In genomic region chr12:6201199-6201608, GRCh38 we compare ENCODE assay signal across 8 cellular contexts. TPM values are rescaled to one million over a fixed set of nuclear protein-coding genes. Genes with fewer than 3 reads are reported as not detected.
DNase-seq lines count a peak whose midpoint lies in the region; ATAC-seq and TF ChIP-seq lines count a peak whose summit lies in the region.

No MANE protein-coding gene starts in this region.

- H4K20me1 ChIP-seq in smooth muscle cell (ENCODE audit: low read depth), result peaks cover 33% of the 10 kb centered on the region

- no CpG with 5 or more reads among the region's 15 CpGs for WGBS in iPS DF 6.9 (ENCODE audit: insufficient coverage, insufficient read length)
- 17% methylated on average over 15 of the region's 15 CpGs for WGBS in smooth muscle cell (ENCODE audit: low lambda C conversion rate)

- H3K27me3 ChIP-seq in iPS DF 6.9 (ENCODE audit: control insufficient read depth, insufficient read depth, low read length), result no peaks in the 10 kb centered on the region
- no peaks in the 10 kb centered on the region for H3K27me3 ChIP-seq in smooth muscle cell (ENCODE audit: low read depth)

- H3K9me3 ChIP-seq in iPS DF 6.9 (ENCODE audit: control insufficient read depth, insufficient read depth, low read length), result no peaks in the 10 kb centered on the region
- H3K9me3 ChIP-seq in smooth muscle cell (replicated peaks; ENCODE audit: low read depth), result no peaks in the 10 kb centered on the region

- H3K9ac ChIP-seq in smooth muscle cell (ENCODE audit: low read depth), result peak overlapping the region; percentile 41

- no peaks in the 10 kb centered on the region for H3K36me3 Mint-ChIP-seq in activated CD8-positive, alpha-beta memory T cell treated with anti-CD3 and anti-CD28 coated beads, Interleukin-2, amount 10 ng/mL, durations not matched to agents 7 days and 5 days
- H3K36me3 Mint-ChIP-seq in activated T-helper 1 cell treated with anti-CD3 and anti-CD28 coated beads, Interleukin-12 subunit alpha, Interleukin-12 subunit beta, Interleukin-2, Interleukin-4 antibody, amounts not matched to agents 30 ng/mL and 10 ng/mL and 1 ng/mL, durations not matched to agents 14 hours and 24 hours and 36 hours (ENCODE audit: low read depth), result no peaks in the 10 kb centered on the region

- peaks cover 65% of the 10 kb centered on the region for H3K27me3 Mint-ChIP-seq in activated CD8-positive, alpha-beta memory T cell treated with anti-CD3 and anti-CD28 coated beads, Interleukin-2, amount 10 ng/mL, durations not matched to agents 7 days and 5 days
- H3K27me3 Mint-ChIP-seq in activated T-helper 1 cell treated with anti-CD3 and anti-CD28 coated beads, Interleukin-12 subunit alpha, Interleukin-12 subunit beta, Interleukin-2, Interleukin-4 antibody, amounts not matched to agents 30 ng/mL and 10 ng/mL and 1 ng/mL, durations not matched to agents 14 hours and 24 hours and 36 hours (ENCODE audit: insufficient read depth), result peaks cover 27% of the 10 kb centered on the region

- peak overlapping the region; percentile 96 for H3K4me2 ChIP-seq in smooth muscle cell

- ATAC-seq in activated CD8-positive, alpha-beta memory T cell treated with anti-CD3 and anti-CD28 coated beads, Interleukin-2, amount 10 ng/mL, durations not matched to agents 7 days and 5 days, result no peak
- no peak for ATAC-seq in HG03354 (IDR thresholded peaks at IDR 0.05; ENCODE audit: poor library complexity, severe bottlenecking, unreplicated experiment)

- TF ChIP-seq CTCF in smooth muscle cell (IDR thresholded peaks at IDR 0.05; ENCODE audit: borderline replicate concordance, insufficient read depth, poor library complexity, severe bottlenecking), result no peak

- peaks cover 3% of the 10 kb centered on the region; the same call in 1 of the 2 replicates for H3K36me3 ChIP-seq in iPS DF 6.9 (ENCODE audit: control insufficient read depth, insufficient read depth, low read length)
- no peaks in the 10 kb centered on the region for H3K36me3 ChIP-seq in smooth muscle cell (ENCODE audit: low read depth)

- H3K27ac Mint-ChIP-seq in activated CD8-positive, alpha-beta memory T cell treated with anti-CD3 and anti-CD28 coated beads, Interleukin-2, amount 10 ng/mL, durations not matched to agents 7 days and 5 days, result no peak overlapping the region
- H3K27ac Mint-ChIP-seq in activated T-helper 1 cell treated with anti-CD3 and anti-CD28 coated beads, Interleukin-12 subunit alpha, Interleukin-12 subunit beta, Interleukin-2, Interleukin-4 antibody, amounts not matched to agents 30 ng/mL and 10 ng/mL and 1 ng/mL, durations not matched to agents 14 hours and 24 hours and 36 hours, result no peak overlapping the region

- peaks cover 26% of the 10 kb centered on the region for H3K4me1 ChIP-seq in iPS DF 6.9 (ENCODE audit: control insufficient read depth, insufficient read depth, low read length)
- H3K4me1 ChIP-seq in smooth muscle cell (ENCODE audit: low read depth), result peaks cover 23% of the 10 kb centered on the region

- H3K27ac ChIP-seq in iPS DF 6.9 (ENCODE audit: low read length) (no peak overlapping the region), smooth muscle cell (ENCODE audit: low read depth) (peak overlapping the region; percentile 14)

- intact Hi-C loops in activated T-helper 1 cell treated with anti-CD3 and anti-CD28 coated beads, Interleukin-12 subunit alpha, Interleukin-12 subunit beta, Interleukin-2, Interleukin-4 antibody, amounts not matched to agents 30 ng/mL and 10 ng/mL and 1 ng/mL, durations not matched to agents 14 hours and 24 hours and 36 hours (cut with micrococcal nuclease), result loop anchor here (2.0 kb wide), 2 partner anchors 14 to 32 kb away; no protein-coding TSS in a partner anchor

- peaks cover 8% of the 10 kb centered on the region for H3F3A ChIP-seq in smooth muscle cell (ENCODE audit: low read depth)

- H3K4me3 Mint-ChIP-seq in activated CD8-positive, alpha-beta memory T cell treated with anti-CD3 and anti-CD28 coated beads, Interleukin-2, amount 10 ng/mL, durations not matched to agents 7 days and 5 days, result peak overlapping the region; percentile 49
- peak overlapping the region; percentile 78 for H3K4me3 Mint-ChIP-seq in activated T-helper 1 cell treated with anti-CD3 and anti-CD28 coated beads, Interleukin-12 subunit alpha, Interleukin-12 subunit beta, Interleukin-2, Interleukin-4 antibody, amounts not matched to agents 30 ng/mL and 10 ng/mL and 1 ng/mL, durations not matched to agents 14 hours and 24 hours and 36 hours

- H3K9me3 Mint-ChIP-seq in activated CD8-positive, alpha-beta memory T cell treated with anti-CD3 and anti-CD28 coated beads, Interleukin-2, amount 10 ng/mL, durations not matched to agents 7 days and 5 days (ENCODE audit: low read depth), result no peaks in the 10 kb centered on the region
- no peaks in the 10 kb centered on the region for H3K9me3 Mint-ChIP-seq in activated T-helper 1 cell treated with anti-CD3 and anti-CD28 coated beads, Interleukin-12 subunit alpha, Interleukin-12 subunit beta, Interleukin-2, Interleukin-4 antibody, amounts not matched to agents 30 ng/mL and 10 ng/mL and 1 ng/mL, durations not matched to agents 14 hours and 24 hours and 36 hours

- no peak for DNase-seq in activated CD8-positive, alpha-beta memory T cell treated with anti-CD3 and anti-CD28 coated beads, Interleukin-2, amount 10 ng/mL, durations not matched to agents 7 days and 5 days
- DNase-seq in activated CD8-positive, alpha-beta memory T cell treated with anti-CD3 and anti-CD28 coated beads, Interleukin-2, amount 50 U/mL, for 4 hours, result no peak
- DNase-seq in activated T-helper 1 cell treated with anti-CD3 and anti-CD28 coated beads, Interleukin-12 subunit alpha, Interleukin-12 subunit beta, Interleukin-2, Interleukin-4 antibody, amounts not matched to agents 30 ng/mL and 10 ng/mL and 1 ng/mL, durations not matched to agents 14 hours and 24 hours and 36 hours (ENCODE audit: low spot score), result no peak
- no peak for DNase-seq in iPS DF 6.9 (ENCODE audit: low read depth, low spot score)
- no peak for DNase-seq in smooth muscle cell (lab: John Stamatoyannopoulos, UW; ENCODE audit: unreplicated experiment)
- DNase-seq in activated gamma-delta T cell treated with Interleukin-2 at 50 U/mL for 16 hours, result no peak
- DNase-seq in HK-2 (ENCODE audit: unreplicated experiment), result no peak

- peaks cover 54% of the 10 kb centered on the region for H3K79me2 ChIP-seq in smooth muscle cell (ENCODE audit: low read depth)

- no peak overlapping the region for H2AFZ ChIP-seq in smooth muscle cell (ENCODE audit: low read depth)

- H3K4me3 ChIP-seq in iPS DF 6.9 (ENCODE audit: low read length) (peak overlapping the region; percentile 50), smooth muscle cell (peak overlapping the region; percentile 85)

- CTCF ChIA-PET in activated CD8-positive, alpha-beta memory T cell treated with anti-CD3 and anti-CD28 coated beads, Interleukin-2, amount 10 ng/mL, durations not matched to agents 7 days and 5 days (lab: Charles Lee), result interaction anchor here (1.1 to 14.4 kb wide), 6 partner anchors 9 to 213 kb away, joined by 3 to 225 read pairs (median 4); no protein-coding TSS in a partner anchor

- peaks cover 24% of the 10 kb centered on the region for H3K4me1 Mint-ChIP-seq in activated CD8-positive, alpha-beta memory T cell treated with anti-CD3 and anti-CD28 coated beads, Interleukin-2, amount 10 ng/mL, durations not matched to agents 7 days and 5 days
- peaks cover 34% of the 10 kb centered on the region for H3K4me1 Mint-ChIP-seq in activated T-helper 1 cell treated with anti-CD3 and anti-CD28 coated beads, Interleukin-12 subunit alpha, Interleukin-12 subunit beta, Interleukin-2, Interleukin-4 antibody, amounts not matched to agents 30 ng/mL and 10 ng/mL and 1 ng/mL, durations not matched to agents 14 hours and 24 hours and 36 hours (ENCODE audit: low read depth)

RNA-seq across cellular contexts. Expression of gene CD9, which starts 1.0 kb away (rescaled TPM):
- 10 to 100 TPM in 1 of 2 experiments, 1 to 10 TPM in 1; 3.8 to 20.4 TPM for total RNA-seq in activated CD8-positive, alpha-beta memory T cell treated with anti-CD3 and anti-CD28 coated beads, Interleukin-2, amount 10 ng/mL, durations not matched to agents 7 days and 5 days
- total RNA-seq in activated T-helper 1 cell treated with anti-CD3 and anti-CD28 coated beads, Interleukin-12 subunit alpha, Interleukin-12 subunit beta, Interleukin-2, Interleukin-4 antibody, amounts not matched to agents 30 ng/mL and 10 ng/mL and 1 ng/mL, durations not matched to agents 14 hours and 24 hours and 36 hours, result 47.4 and 50.9 TPM in 2 replicates
- total RNA-seq in smooth muscle cell, result 153 and 207 TPM in 2 replicates
- polyA plus RNA-seq in smooth muscle cell, result 144 and 236 TPM in 2 replicates
